15 cellular contexts compared by ENCODE assay signal in genomic region chr2:201256001-201256544, GRCh38. TPM values are rescaled to one million over a fixed set of nuclear protein-coding genes. Genes with fewer than 3 reads are reported as not detected.
DNase-seq lines count a peak whose midpoint lies in the region; ATAC-seq and TF ChIP-seq lines count a peak whose summit lies in the region.
"Had no signal": no experiment of that assay in that cellular context is flagged by ENCODE, and none has a peak within 500 bp of the region (broad histone marks: within the 10 kb centered on the region; RNA-seq: fewer than 3 reads in every experiment).

No MANE protein-coding gene starts in this region.

- intact Hi-C loops in CD8-positive, alpha-beta T cell (cut with DNase I, micrococcal nuclease) = loop anchor here (5.0 to 10.0 kb wide), 2 partner anchors 1011 to 1379 kb away; partner anchors contain the start of genes FAM117B (in 1 of the 2) and NOP58 (in 1 of the 2)

- no peaks in the 10 kb centered on the region for H3K9me3 Mint-ChIP-seq in CD8-positive, alpha-beta T cell
- peaks cover 0 to 1% (median 0%) of the 10 kb centered on the region in 3 donors for H3K9me3 Mint-ChIP-seq in IgD-negative memory B cell
- no peaks in the 10 kb centered on the region for H3K9me3 Mint-ChIP-seq in activated T-helper 17 cell treated with anti-CD3 and anti-CD28 coated beads, Interleukin-2, amount 50 U/mL, for 72 hours
- H3K9me3 Mint-ChIP-seq: neural progenitor cell had no signal

- no peak overlapping the region for H3K4me3 Mint-ChIP-seq in CD8-positive, alpha-beta T cell
- H3K4me3 Mint-ChIP-seq in IgD-negative memory B cell = peak overlapping the region in 2 of 4 donors; percentile 93 to 94
- peak overlapping the region; percentile 100 for H3K4me3 Mint-ChIP-seq in activated T-helper 17 cell treated with anti-CD3 and anti-CD28 coated beads, Interleukin-2, amount 50 U/mL, for 72 hours
- H3K4me3 Mint-ChIP-seq: neural progenitor cell had no signal

- no peak overlapping the region for H3K18ac ChIP-seq in mesenchymal stem cell (ENCODE audit: low read depth in 1 of 2, low read length in 2 of 2)

- no peak overlapping the region for H2BK12ac ChIP-seq in mesenchymal stem cell (ENCODE audit: low read length in 2 of 2)

- H3K27ac ChIP-seq in CD8-positive, alpha-beta T cell (ENCODE audit: low read depth, low read length) = peak overlapping the region; percentile 85
- H3K27ac ChIP-seq in mesenchymal stem cell (ENCODE audit: low read length, poor library complexity, severe bottlenecking) (no peak overlapping the region), substantia nigra (ENCODE audit: low read depth, low read length, poor library complexity, severe bottlenecking) (no peak overlapping the region)
- H3K27ac ChIP-seq: neural progenitor cell, thoracic aorta, WERI-Rb-1 had no signal

- H4K8ac ChIP-seq in mesenchymal stem cell (ENCODE audit: low read length) = no peak overlapping the region

- no peak overlapping the region for H2AK5ac ChIP-seq in mesenchymal stem cell (ENCODE audit: low read length, severe bottlenecking)

- H2BK15ac ChIP-seq in mesenchymal stem cell (ENCODE audit: low read depth, poor library complexity, severe bottlenecking) = no peak overlapping the region

- H3K4me2 ChIP-seq in mesenchymal stem cell (ENCODE audit: low read length, poor library complexity, severe bottlenecking) = no peak overlapping the region
- H3K4me2 ChIP-seq: neural progenitor cell, smooth muscle cell had no signal

- no peak overlapping the region for H2AFZ ChIP-seq in mesenchymal stem cell (ENCODE audit: low read depth, low read length)
- H2AFZ ChIP-seq: neural progenitor cell had no signal

- CTCF ChIA-PET in CD8-positive, alpha-beta T cell (lab: Charles Lee) = interaction anchor here (0.9 to 10.9 kb wide), 6 partner anchors 11 to 108 kb away, joined by 3 to 71 read pairs (median 23); partner anchors contain the start of gene CASP10

- TF ChIP-seq CTCF in CD8-positive, alpha-beta T cell (IDR thresholded peaks at IDR 0.05) = no peak
- no peak for TF ChIP-seq CTCF in foreskin fibroblast (IDR thresholded peaks at IDR 0.05; ENCODE audit: low read depth, low read length)

- peak overlapping the region; percentile 97 for H3K27ac Mint-ChIP-seq in CD8-positive, alpha-beta T cell
- peak overlapping the region; percentile 99 to 100 (median 100) for H3K27ac Mint-ChIP-seq in IgD-negative memory B cell
- peak overlapping the region; percentile 99 for H3K27ac Mint-ChIP-seq in activated T-helper 17 cell treated with anti-CD3 and anti-CD28 coated beads, Interleukin-2, amount 50 U/mL, for 72 hours

- H3K27me3 Mint-ChIP-seq in CD8-positive, alpha-beta T cell (ENCODE audit: low read depth) = no peaks in the 10 kb centered on the region
- H3K27me3 Mint-ChIP-seq in IgD-negative memory B cell = no peaks in the 10 kb centered on the region
- no peaks in the 10 kb centered on the region for H3K27me3 Mint-ChIP-seq in activated T-helper 17 cell treated with anti-CD3 and anti-CD28 coated beads, Interleukin-2, amount 50 U/mL, for 72 hours

- no peak overlapping the region for H3K23ac ChIP-seq in mesenchymal stem cell (ENCODE audit: low read length in 2 of 2)

- no peak overlapping the region for H4K91ac ChIP-seq in mesenchymal stem cell (ENCODE audit: low read length)

- H3K4me1 ChIP-seq in CD8-positive, alpha-beta T cell (ENCODE audit: insufficient read depth, low read length) = peaks cover 75% of the 10 kb centered on the region
- peaks cover 16% of the 10 kb centered on the region for H3K4me1 ChIP-seq in mesenchymal stem cell (ENCODE audit: control insufficient read depth, insufficient read depth, low read depth, low read length)

- H3K36me3 Mint-ChIP-seq in CD8-positive, alpha-beta T cell = peaks cover 24% of the 10 kb centered on the region
- peaks cover under 1% of the 10 kb centered on the region for H3K36me3 Mint-ChIP-seq in IgD-negative memory B cell
- peaks cover 65% of the 10 kb centered on the region for H3K36me3 Mint-ChIP-seq in activated T-helper 17 cell treated with anti-CD3 and anti-CD28 coated beads, Interleukin-2, amount 50 U/mL, for 72 hours (ENCODE audit: low read depth)
- H3K36me3 Mint-ChIP-seq: neural progenitor cell had no signal

- DNase-seq in CD8-positive, alpha-beta T cell = no peak
- DNase-seq in mesenchymal stem cell (peak; percentile 36), substantia nigra (lab: John Stamatoyannopoulos, UW) (no peak), foreskin fibroblast (no peak), DMS79 treated with DMSO at 0.1 percent for 48 hours (lab: John Stamatoyannopoulos, UW) (no peak)
- DNase-seq: NCI-H1694 treated with DMSO at 0.1 percent for 48 hours, NCI-H526 treated with DMSO at 0.1 percent for 48 hours, SHP77 treated with DMSO at 0.1 percent for 48 hours, WERI-Rb-1 had no signal

- 70% methylated on average over 2 of the region's 3 CpGs for WGBS in mesenchymal stem cell

- no peak overlapping the region for H3K14ac ChIP-seq in mesenchymal stem cell (ENCODE audit: low read length in 2 of 2)

- H3K4me1 Mint-ChIP-seq in CD8-positive, alpha-beta T cell (ENCODE audit: low read depth) = peaks cover 76% of the 10 kb centered on the region
- H3K4me1 Mint-ChIP-seq in IgD-negative memory B cell = peaks cover 37 to 50% (median 47%) of the 10 kb centered on the region in 3 donors
- peaks cover 51% of the 10 kb centered on the region for H3K4me1 Mint-ChIP-seq in activated T-helper 17 cell treated with anti-CD3 and anti-CD28 coated beads, Interleukin-2, amount 50 U/mL, for 72 hours

- H3K79me1 ChIP-seq in mesenchymal stem cell (replicated peaks; ENCODE audit: low read length, poor library complexity, severe bottlenecking) = peaks cover 10% of the 10 kb centered on the region

- H3K36me3 ChIP-seq in CD8-positive, alpha-beta T cell (ENCODE audit: insufficient read depth, low read length) = no peaks in the 10 kb centered on the region
- no peaks in the 10 kb centered on the region for H3K36me3 ChIP-seq in mesenchymal stem cell (ENCODE audit: control insufficient read depth in 1 of 2, insufficient read depth in 2 of 2, low read depth in 1 of 2, low read length in 2 of 2)
- H3K36me3 ChIP-seq: neural progenitor cell, thoracic aorta, WERI-Rb-1 had no signal

- H3K9me3 ChIP-seq in CD8-positive, alpha-beta T cell (ENCODE audit: low read length) = no peaks in the 10 kb centered on the region
- H3K9me3 ChIP-seq in mesenchymal stem cell (ENCODE audit: control insufficient read depth, low read length) = no peaks in the 10 kb centered on the region
- H3K9me3 ChIP-seq: thoracic aorta had no signal

- POLR2A ChIA-PET in CD8-positive, alpha-beta T cell (lab: Charles Lee) = interaction anchor here (0.7 kb wide), 1 partner anchor 8 kb away, joined by 3 read pairs; no protein-coding TSS in a partner anchor

- H3K27me3 ChIP-seq in CD8-positive, alpha-beta T cell (ENCODE audit: insufficient read depth, low read length) = no peaks in the 10 kb centered on the region
- no peaks in the 10 kb centered on the region for H3K27me3 ChIP-seq in mesenchymal stem cell (ENCODE audit: control insufficient read depth in 1 of 2, insufficient read depth in 1 of 2, low read length in 2 of 2)
- H3K27me3 ChIP-seq: neural progenitor cell had no signal

- H3K4me3 ChIP-seq in CD8-positive, alpha-beta T cell (ENCODE audit: low read depth, low read length) = no peak overlapping the region
- H3K4me3 ChIP-seq in mesenchymal stem cell (ENCODE audit: insufficient read depth in 1 of 2, low read depth in 1 of 2, low read length in 2 of 2) (no peak overlapping the region), foreskin fibroblast (ENCODE audit: low read depth in 1 of 2, low read length in 2 of 2) (no peak overlapping the region)
- H3K4me3 ChIP-seq: neural progenitor cell, smooth muscle cell, thoracic aorta had no signal

- no peak overlapping the region for H3K4ac ChIP-seq in mesenchymal stem cell (ENCODE audit: low read depth in 1 of 2, low read length in 2 of 2)

- no peak overlapping the region for H2BK5ac ChIP-seq in mesenchymal stem cell (ENCODE audit: low read depth, low read length, poor library complexity, severe bottlenecking)

- no peak for ATAC-seq in CD8-positive, alpha-beta T cell
- ATAC-seq in activated T-helper 17 cell treated with anti-CD3 and anti-CD28 coated beads, Interleukin-2, amount 50 U/mL, for 72 hours (replicated peaks) = no peak
- ATAC-seq: left lobe of liver had no signal

- H2BK120ac ChIP-seq in mesenchymal stem cell (ENCODE audit: low read depth, low read length) = no peak overlapping the region

- no peak overlapping the region for H3K9ac ChIP-seq in mesenchymal stem cell (ENCODE audit: low read length)
- H3K9ac ChIP-seq: neural progenitor cell had no signal

RNA-seq across cellular contexts. Expression of gene CASP8, which starts 4.3 kb away (rescaled TPM):
- 100 to 1,000 TPM; 153 to 155 TPM for total RNA-seq in CD8-positive, alpha-beta T cell
- polyA plus RNA-seq in IgD-negative memory B cell = 56.1 TPM
- 100 to 1,000 TPM; 119 to 128 TPM for total RNA-seq in activated T-helper 17 cell treated with anti-CD3 and anti-CD28 coated beads, Interleukin-2, amount 50 U/mL, for 72 hours
- polyA plus RNA-seq in mesenchymal stem cell (2013, experiment 1 of 2) = 12.5 TPM
- polyA plus RNA-seq in mesenchymal stem cell (2013, experiment 2 of 2) = 10.6 TPM
